19 cellular contexts compared by ENCODE assay signal in the genomic region with DNA sequence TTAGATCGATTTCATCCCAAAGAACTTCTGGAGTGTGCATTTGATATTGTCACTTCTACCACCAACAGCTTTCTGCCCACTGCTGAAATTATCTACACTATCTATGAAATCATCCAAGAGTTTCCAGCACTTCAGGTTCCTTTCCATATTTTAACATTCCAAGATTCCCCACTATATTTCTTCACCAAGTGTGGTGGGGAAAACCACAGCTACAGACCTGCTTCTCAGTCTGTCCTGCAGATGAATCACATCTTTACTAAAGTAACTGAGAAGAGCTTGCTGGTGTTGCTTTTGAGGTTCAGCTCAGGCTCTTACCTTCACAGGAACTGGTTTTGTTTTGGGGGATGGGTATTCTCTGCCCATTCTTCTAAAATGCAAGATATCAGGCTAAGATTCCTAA. TPM values are rescaled to one million over a fixed set of nuclear protein-coding genes. Genes with fewer than 3 reads are reported as not detected.
DNase-seq lines count a peak whose midpoint lies in the region; ATAC-seq and TF ChIP-seq lines count a peak whose summit lies in the region.
"Had no signal": no experiment of that assay in that cellular context is flagged by ENCODE, and none has a peak within 500 bp of the region (broad histone marks: within the 10 kb centered on the region; RNA-seq: fewer than 3 reads in every experiment).

No MANE protein-coding gene starts in this region.

- no peaks in the 10 kb centered on the region for H3K9me3 ChIP-seq in esophagus squamous epithelium
- H3K9me3 ChIP-seq in suprapubic skin = no peaks in the 10 kb centered on the region

- CTCF ChIA-PET in WTC11 (lab: Charles Lee) = no interaction called here

- H3K27ac ChIP-seq in esophagus squamous epithelium = no peak overlapping the region
- no peak overlapping the region for H3K27ac ChIP-seq in suprapubic skin
- H3K27ac ChIP-seq: PC-9 had no signal

- H3K9me3 Mint-ChIP-seq in WTC11 (peaks cover 19% of the 10 kb centered on the region), osteocyte (ENCODE audit: unreplicated experiment) (no peaks in the 10 kb centered on the region)

- no peak overlapping the region for H3K4me3 ChIP-seq in choroid plexus epithelial cell (ENCODE audit: low read depth, low read length)
- H3K4me3 ChIP-seq in esophagus squamous epithelium = no peak overlapping the region
- no peak overlapping the region for H3K4me3 ChIP-seq in suprapubic skin
- H3K4me3 ChIP-seq: PC-9 had no signal

- H3K4me1 ChIP-seq in esophagus squamous epithelium (no peaks in the 10 kb centered on the region), suprapubic skin (no peaks in the 10 kb centered on the region)

- H3K36me3 Mint-ChIP-seq in WTC11 = peaks cover 88% of the 10 kb centered on the region
- peaks cover 63% of the 10 kb centered on the region for H3K36me3 Mint-ChIP-seq in osteocyte (ENCODE audit: unreplicated experiment)

- no peaks in the 10 kb centered on the region for H3K27me3 Mint-ChIP-seq in WTC11 (ENCODE audit: low read depth)
- H3K27me3 Mint-ChIP-seq in osteocyte (ENCODE audit: unreplicated experiment) = no peaks in the 10 kb centered on the region
- H3K27me3 Mint-ChIP-seq: CD4-positive, CD25-positive, alpha-beta regulatory T cell had no signal

- TF ChIP-seq CTCF in WTC11 (IDR thresholded peaks at IDR 0.05) (no peak), choroid plexus epithelial cell (conservative IDR thresholded peaks at IDR 0.05; ENCODE audit: low read depth, low read length) (no peak), osteocyte (IDR thresholded peaks at IDR 0.05) (no peak), esophagus squamous epithelium (IDR thresholded peaks at IDR 0.05) (no peak), suprapubic skin (IDR thresholded peaks at IDR 0.05) (no peak)

- intact Hi-C loops in esophagus squamous epithelium (cut with DNase I) = no loop called here

- H3K27ac Mint-ChIP-seq in WTC11 (peak overlapping the region; percentile 48; the same call in 1 of the 2 replicates), osteocyte (ENCODE audit: unreplicated experiment) (peak overlapping the region; percentile 20)

- 100% methylated on average over 1 of the region's 1 CpG for WGBS in esophagus squamous epithelium, 2 donors
- 90% methylated on average over 1 of the region's 1 CpG for WGBS in suprapubic skin

- H3K4me3 Mint-ChIP-seq in WTC11 (no peak overlapping the region), osteocyte (ENCODE audit: unreplicated experiment) (no peak overlapping the region)
- H3K4me3 Mint-ChIP-seq: CD4-positive, CD25-positive, alpha-beta regulatory T cell had no signal

- H3K4me1 Mint-ChIP-seq in WTC11 = peaks cover 8% of the 10 kb centered on the region
- H3K4me1 Mint-ChIP-seq in osteocyte (ENCODE audit: unreplicated experiment) = peaks cover 5% of the 10 kb centered on the region

- peak; percentile 22 for DNase-seq in EH (ENCODE audit: low read depth)
- no peak for DNase-seq in WTC11 (ENCODE audit: low spot score)
- DNase-seq in choroid plexus epithelial cell (ENCODE audit: low read depth) = peak; percentile 47
- no peak for DNase-seq in osteocyte (ENCODE audit: extremely low spot score, unreplicated experiment)
- no peak for DNase-seq in esophagus squamous epithelium (lab: John Stamatoyannopoulos, UW)
- DNase-seq in suprapubic skin (ENCODE audit: low spot score in 2 of 2) = no peak
- no peak for DNase-seq in NCI-H345 treated with DMSO at 0.1 percent for 48 hours (lab: John Stamatoyannopoulos, UW; ENCODE audit: unreplicated experiment)
- DNase-seq: CD4-positive, CD25-positive, alpha-beta regulatory T cell; COR-L47; DMS79 treated with DMSO at 0.1 percent for 48 hours; KG1; NCI-H1092 treated with DMSO at 0.1 percent for 48 hours; NCI-H1436 treated with DMSO at 0.1 percent for 48 hours; NCI-H2029; NCI-H510A treated with DMSO at 0.1 percent for 48 hours; PC-9; RPMI8226; SHP77 had no signal

- TF ChIP-seq EP300 in suprapubic skin (IDR thresholded peaks at IDR 0.05) = no peak

- POLR2A ChIA-PET in WTC11 (lab: Charles Lee) = no interaction called here

- no peak for TF ChIP-seq POLR2A in esophagus squamous epithelium (IDR thresholded peaks at IDR 0.05)
- TF ChIP-seq POLR2A in suprapubic skin (IDR thresholded peaks at IDR 0.05) = no peak

- H3K27me3 ChIP-seq in esophagus squamous epithelium (no peaks in the 10 kb centered on the region), suprapubic skin (no peaks in the 10 kb centered on the region)

- ATAC-seq in WTC11 = no peak
- ATAC-seq: HCT116 had no signal

- H3K36me3 ChIP-seq in esophagus squamous epithelium (peaks cover 3 to 96% (median 18%) of the 10 kb centered on the region in 3 donors), suprapubic skin (peaks cover 77% of the 10 kb centered on the region)

TF ChIP-seq in WTC11, 78 proteins besides CTCF, POLR2A, EP300 and RAD21:
- TF ChIP-seq TEAD1 (CRISPR knock-in tag; IDR thresholded peaks at IDR 0.05) (no peak), ZNF232 (CRISPR knock-in tag; IDR thresholded peaks at IDR 0.05) (no peak), ZNF671 (CRISPR knock-in tag; IDR thresholded peaks at IDR 0.05) (no peak), CBFB (CRISPR knock-in tag; IDR thresholded peaks at IDR 0.05; ENCODE audit: low read depth) (no peak), ZBTB21 (CRISPR knock-in tag; IDR thresholded peaks at IDR 0.05; ENCODE audit: borderline replicate concordance) (no peak), RELA (CRISPR knock-in tag; IDR thresholded peaks at IDR 0.05; ENCODE audit: borderline replicate concordance) (no peak), TEAD4 (CRISPR knock-in tag; IDR thresholded peaks at IDR 0.05) (no peak)
- TF ChIP-seq, protein P1, sequence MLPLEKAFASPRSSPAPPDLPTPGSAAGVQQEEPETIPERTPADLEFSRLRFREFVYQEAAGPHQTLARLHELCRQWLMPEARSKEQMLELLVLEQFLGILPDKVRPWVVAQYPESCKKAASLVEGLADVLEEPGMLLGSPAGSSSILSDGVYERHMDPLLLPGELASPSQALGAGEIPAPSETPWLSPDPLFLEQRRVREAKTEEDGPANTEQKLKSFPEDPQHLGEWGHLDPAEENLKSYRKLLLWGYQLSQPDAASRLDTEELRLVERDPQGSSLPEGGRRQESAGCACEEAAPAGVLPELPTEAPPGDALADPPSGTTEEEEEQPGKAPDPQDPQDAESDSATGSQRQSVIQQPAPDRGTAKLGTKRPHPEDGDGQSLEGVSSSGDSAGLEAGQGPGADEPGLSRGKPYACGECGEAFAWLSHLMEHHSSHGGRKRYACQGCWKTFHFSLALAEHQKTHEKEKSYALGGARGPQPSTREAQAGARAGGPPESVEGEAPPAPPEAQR (CRISPR knock-in tag; IDR thresholded peaks at IDR 0.05) = no peak
- TF ChIP-seq, protein P2, sequence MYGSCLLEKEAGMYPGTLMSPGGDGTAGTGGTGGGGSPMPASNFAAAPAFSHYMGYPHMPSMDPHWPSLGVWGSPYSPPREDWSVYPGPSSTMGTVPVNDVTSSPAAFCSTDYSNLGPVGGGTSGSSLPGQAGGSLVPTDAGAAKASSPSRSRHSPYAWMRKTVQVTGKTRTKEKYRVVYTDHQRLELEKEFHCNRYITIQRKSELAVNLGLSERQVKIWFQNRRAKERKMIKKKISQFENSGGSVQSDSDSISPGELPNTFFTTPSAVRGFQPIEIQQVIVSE (CRISPR knock-in tag; IDR thresholded peaks at IDR 0.05; ENCODE audit: borderline replicate concordance) = no peak
- TF ChIP-seq, protein P3, sequence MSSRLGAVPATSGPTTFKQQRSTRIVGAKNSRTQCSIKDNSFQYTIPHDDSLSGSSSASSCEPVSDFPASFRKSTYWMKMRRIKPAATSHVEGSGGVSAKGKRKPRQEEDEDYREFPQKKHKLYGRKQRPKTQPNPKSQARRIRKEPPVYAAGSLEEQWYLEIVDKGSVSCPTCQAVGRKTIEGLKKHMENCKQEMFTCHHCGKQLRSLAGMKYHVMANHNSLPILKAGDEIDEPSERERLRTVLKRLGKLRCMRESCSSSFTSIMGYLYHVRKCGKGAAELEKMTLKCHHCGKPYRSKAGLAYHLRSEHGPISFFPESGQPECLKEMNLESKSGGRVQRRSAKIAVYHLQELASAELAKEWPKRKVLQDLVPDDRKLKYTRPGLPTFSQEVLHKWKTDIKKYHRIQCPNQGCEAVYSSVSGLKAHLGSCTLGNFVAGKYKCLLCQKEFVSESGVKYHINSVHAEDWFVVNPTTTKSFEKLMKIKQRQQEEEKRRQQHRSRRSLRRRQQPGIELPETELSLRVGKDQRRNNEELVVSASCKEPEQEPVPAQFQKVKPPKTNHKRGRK (CRISPR knock-in tag; IDR thresholded peaks at IDR 0.05; ENCODE audit: borderline replicate concordance) = no peak
- TF ChIP-seq, protein P4, sequence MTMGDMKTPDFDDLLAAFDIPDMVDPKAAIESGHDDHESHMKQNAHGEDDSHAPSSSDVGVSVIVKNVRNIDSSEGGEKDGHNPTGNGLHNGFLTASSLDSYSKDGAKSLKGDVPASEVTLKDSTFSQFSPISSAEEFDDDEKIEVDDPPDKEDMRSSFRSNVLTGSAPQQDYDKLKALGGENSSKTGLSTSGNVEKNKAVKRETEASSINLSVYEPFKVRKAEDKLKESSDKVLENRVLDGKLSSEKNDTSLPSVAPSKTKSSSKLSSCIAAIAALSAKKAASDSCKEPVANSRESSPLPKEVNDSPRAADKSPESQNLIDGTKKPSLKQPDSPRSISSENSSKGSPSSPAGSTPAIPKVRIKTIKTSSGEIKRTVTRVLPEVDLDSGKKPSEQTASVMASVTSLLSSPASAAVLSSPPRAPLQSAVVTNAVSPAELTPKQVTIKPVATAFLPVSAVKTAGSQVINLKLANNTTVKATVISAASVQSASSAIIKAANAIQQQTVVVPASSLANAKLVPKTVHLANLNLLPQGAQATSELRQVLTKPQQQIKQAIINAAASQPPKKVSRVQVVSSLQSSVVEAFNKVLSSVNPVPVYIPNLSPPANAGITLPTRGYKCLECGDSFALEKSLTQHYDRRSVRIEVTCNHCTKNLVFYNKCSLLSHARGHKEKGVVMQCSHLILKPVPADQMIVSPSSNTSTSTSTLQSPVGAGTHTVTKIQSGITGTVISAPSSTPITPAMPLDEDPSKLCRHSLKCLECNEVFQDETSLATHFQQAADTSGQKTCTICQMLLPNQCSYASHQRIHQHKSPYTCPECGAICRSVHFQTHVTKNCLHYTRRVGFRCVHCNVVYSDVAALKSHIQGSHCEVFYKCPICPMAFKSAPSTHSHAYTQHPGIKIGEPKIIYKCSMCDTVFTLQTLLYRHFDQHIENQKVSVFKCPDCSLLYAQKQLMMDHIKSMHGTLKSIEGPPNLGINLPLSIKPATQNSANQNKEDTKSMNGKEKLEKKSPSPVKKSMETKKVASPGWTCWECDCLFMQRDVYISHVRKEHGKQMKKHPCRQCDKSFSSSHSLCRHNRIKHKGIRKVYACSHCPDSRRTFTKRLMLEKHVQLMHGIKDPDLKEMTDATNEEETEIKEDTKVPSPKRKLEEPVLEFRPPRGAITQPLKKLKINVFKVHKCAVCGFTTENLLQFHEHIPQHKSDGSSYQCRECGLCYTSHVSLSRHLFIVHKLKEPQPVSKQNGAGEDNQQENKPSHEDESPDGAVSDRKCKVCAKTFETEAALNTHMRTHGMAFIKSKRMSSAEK (CRISPR knock-in tag; IDR thresholded peaks at IDR 0.05; ENCODE audit: borderline replicate concordance) = no peak

RNA-seq across cellular contexts. Expression of a gene that starts 30.9 kb away (rescaled TPM):
- total RNA-seq in WTC11 (2021) = 190 to 199 TPM (median 192 TPM) in 3 replicates
- 181 and 196 TPM in 2 replicates for total RNA-seq in osteocyte
- 100 to 1,000 TPM; 177 to 369 (median 237) TPM for total RNA-seq in esophagus squamous epithelium
- 100 to 1,000 TPM; 161 to 218 (median 170) TPM for total RNA-seq in suprapubic skin

Comparison
In these comparisons a context has a peak if more than half of its experiments do, and no peak if none do; other contexts are left out.
1. DNase-seq: peak in EH (single experiment) and choroid plexus epithelial cell (single experiment); none in WTC11 (single experiment), osteocyte (single experiment), esophagus squamous epithelium (single experiment), suprapubic skin (0 of 2) and NCI-H345 treated with DMSO at 0.1 percent for 48 hours (single experiment).